18 cellular contexts compared by ENCODE assay signal in genomic region chr4:106291678-106292077, GRCh38. TPM values are rescaled to one million over a fixed set of nuclear protein-coding genes. Genes with fewer than 3 reads are reported as not detected.
DNase-seq lines count a peak whose midpoint lies in the region; ATAC-seq, FAIRE-seq and TF ChIP-seq lines count a peak whose summit lies in the region.
"Had no signal": no experiment of that assay in that cellular context is flagged by ENCODE, and none has a peak within 500 bp of the region (broad histone marks: within the 10 kb centered on the region; RNA-seq: fewer than 3 reads in every experiment).

No MANE protein-coding gene starts in this region.

- H3K27me3 ChIP-seq in astrocyte (ENCODE audit: insufficient read depth, low read length) (no peaks in the 10 kb centered on the region), osteoblast (ENCODE audit: insufficient read depth, low read length) (no peaks in the 10 kb centered on the region), HAP-1 (ENCODE audit: low read depth) (no peaks in the 10 kb centered on the region)
- H3K27me3 ChIP-seq: BLaER1 had no signal

- no peak overlapping the region for H3K4me2 ChIP-seq in astrocyte (ENCODE audit: low read length)
- no peak overlapping the region for H3K4me2 ChIP-seq in osteoblast (ENCODE audit: insufficient read depth, low read length)
- H3K4me2 ChIP-seq: BLaER1 had no signal

- H3K27me3 Mint-ChIP-seq in astrocyte (ENCODE audit: low read depth, unreplicated experiment) = no peaks in the 10 kb centered on the region
- H3K27me3 Mint-ChIP-seq: CD4-positive, alpha-beta memory T cell had no signal

- H3K9me3 ChIP-seq in astrocyte (ENCODE audit: insufficient read depth, low read depth, low read length) (no peaks in the 10 kb centered on the region), osteoblast (ENCODE audit: low read depth, low read length) (no peaks in the 10 kb centered on the region), HAP-1 (no peaks in the 10 kb centered on the region)
- H3K9me3 ChIP-seq: BLaER1 had no signal

- ATAC-seq in left ventricle myocardium superior = no peak

- peaks cover 5% of the 10 kb centered on the region for H3K36me3 Mint-ChIP-seq in astrocyte (ENCODE audit: low read depth, unreplicated experiment)

- in situ Hi-C loops in HAP-1 (cut with MboI; ENCODE audit: low sequenced_read_pairs) = no loop called here

- H2AFZ ChIP-seq in astrocyte (ENCODE audit: low read depth, low read length) = no peak overlapping the region
- no peak overlapping the region for H2AFZ ChIP-seq in osteoblast (ENCODE audit: low read length)

- TF ChIP-seq POLR2A in GM12892 (IDR thresholded peaks at IDR 0.05; ENCODE audit: low read depth, low read length) = no peak

- peak overlapping the region; percentile 29 for H3K27ac Mint-ChIP-seq in astrocyte (ENCODE audit: unreplicated experiment)
- H3K27ac Mint-ChIP-seq: CD14-positive monocyte; CD4-positive, alpha-beta memory T cell had no signal

- H4K20me1 ChIP-seq in astrocyte (ENCODE audit: insufficient read depth, low read length) = no peaks in the 10 kb centered on the region
- H4K20me1 ChIP-seq in osteoblast (ENCODE audit: insufficient read depth, low read length) = no peaks in the 10 kb centered on the region
- H4K20me1 ChIP-seq: BLaER1 had no signal

- H3K9ac ChIP-seq in astrocyte (ENCODE audit: low read length) = no peak overlapping the region
- H3K9ac ChIP-seq: BLaER1 had no signal

- FAIRE-seq in GM12892 (lab: Jason Lieb, UNC) (peak; percentile 48), astrocyte (lab: Jason Lieb, UNC) (no peak)
- FAIRE-seq: G401.6, GM19239 had no signal

- H3K79me2 ChIP-seq in astrocyte (ENCODE audit: insufficient read depth, low read length) (no peaks in the 10 kb centered on the region), osteoblast (ENCODE audit: insufficient read depth, low read length) (no peaks in the 10 kb centered on the region)

- peak; percentile 49 to 77 for DNase-seq in NCI-H524 (lab: John Stamatoyannopoulos, UW)
- no peak for DNase-seq in NCI-H524 treated with DMSO at 0.1 percent for 48 hours (lab: John Stamatoyannopoulos, UW)
- DNase-seq in GM12892 (ENCODE audit: insufficient read length) = no peak
- no peak for DNase-seq in astrocyte (ENCODE audit: low read depth)
- DNase-seq in osteoblast (ENCODE audit: insufficient read length, low spot score, missing footprints) = peak; percentile 43
- no peak for DNase-seq in HAP-1 (ENCODE audit: low spot score in 2 of 2)
- no peak for DNase-seq in left ventricle myocardium superior
- DNase-seq in effector CD4-positive, alpha-beta T cell = no peak
- DNase-seq: 8988T; CD4-positive, alpha-beta memory T cell; DMS153; DND-41; EL; HCEC 1CT had no signal

- H3K27ac ChIP-seq in astrocyte (ENCODE audit: low read depth, low read length) (no peak overlapping the region), osteoblast (ENCODE audit: low read depth, low read length) (no peak overlapping the region)
- H3K27ac ChIP-seq: BLaER1 had no signal

- peaks cover 7% of the 10 kb centered on the region for H3K36me3 ChIP-seq in astrocyte (ENCODE audit: insufficient read depth, low read length)
- peaks cover 22% of the 10 kb centered on the region for H3K36me3 ChIP-seq in osteoblast (ENCODE audit: insufficient read depth, low read length)
- peaks cover 4% of the 10 kb centered on the region for H3K36me3 ChIP-seq in HAP-1 (replicated peaks)

- H3K4me1 Mint-ChIP-seq in astrocyte (ENCODE audit: low read depth, unreplicated experiment) = peaks cover 7% of the 10 kb centered on the region
- H3K4me1 Mint-ChIP-seq: CD14-positive monocyte had no signal

- no peak overlapping the region for H3K4me3 ChIP-seq in astrocyte (ENCODE audit: insufficient read depth, low read depth, low read length)
- no peak overlapping the region for H3K4me3 ChIP-seq in osteoblast (ENCODE audit: insufficient read depth, low read length)
- H3K4me3 ChIP-seq in HAP-1 = no peak overlapping the region
- H3K4me3 ChIP-seq: BLaER1 had no signal

- H3K4me1 ChIP-seq in astrocyte (ENCODE audit: insufficient read depth, low read length) (peaks cover 3% of the 10 kb centered on the region), osteoblast (ENCODE audit: insufficient read depth, low read length) (peaks cover 3% of the 10 kb centered on the region), HAP-1 (peaks cover 22% of the 10 kb centered on the region)
- H3K4me1 ChIP-seq: BLaER1 had no signal

- intact Hi-C loops in left ventricle myocardium superior (cut with micrococcal nuclease) = no loop called here

- H3K4me3 Mint-ChIP-seq in astrocyte (ENCODE audit: unreplicated experiment) = no peak overlapping the region
- H3K4me3 Mint-ChIP-seq: CD14-positive monocyte; CD4-positive, alpha-beta memory T cell had no signal

- no peaks in the 10 kb centered on the region for H3K9me3 Mint-ChIP-seq in astrocyte (ENCODE audit: unreplicated experiment)
- H3K9me3 Mint-ChIP-seq: CD4-positive, alpha-beta memory T cell had no signal

- no peak for TF ChIP-seq CTCF in astrocyte (IDR thresholded peaks at IDR 0.05; ENCODE audit: insufficient read depth, low read depth, low read length)
- TF ChIP-seq CTCF in osteoblast (IDR thresholded peaks at IDR 0.05; ENCODE audit: extremely low read depth, low read depth, low read length) = no peak

RNA-seq across cellular contexts. Expression of gene TBCK, which starts 24.3 kb away (rescaled TPM):
- polyA plus RNA-seq in GM12892 (2012; ENCODE audit: missing spikeins) = 13.7 TPM
- total RNA-seq in astrocyte = 25.8 and 27.9 TPM in 2 replicates
- total RNA-seq in osteoblast = 65.1 and 68.8 TPM in 2 replicates
- 16.5 TPM for total RNA-seq in left ventricle myocardium superior

RNA-seq across cellular contexts. Expression of gene AIMP1, which starts 24.7 kb away (rescaled TPM):
- polyA plus RNA-seq in GM12892 (2012; ENCODE audit: missing spikeins) = 69.6 TPM
- total RNA-seq in astrocyte (46.8 and 53.4 TPM in 2 replicates), osteoblast (27.9 and 28.6 TPM in 2 replicates), left ventricle myocardium superior (36.6 TPM)

Comparison
In these comparisons a context has a peak if more than half of its experiments do, and no peak if none do; other contexts are left out.
1. DNase-seq: peak in NCI-H524 (2 of 2) and osteoblast (single experiment); none in NCI-H524 treated with DMSO at 0.1 percent for 48 hours (single experiment), GM12892 (single experiment), astrocyte (single experiment), HAP-1 (0 of 2), left ventricle myocardium superior (single experiment) and effector CD4-positive, alpha-beta T cell (single experiment).